ENCODE assay signal across 7 cellular contexts in genomic region chr6:88741939-88742338, GRCh38.
"Had no signal": no experiment of that assay in that cellular context is flagged by ENCODE, and none has a peak within 500 bp of the region (broad histone marks: within the 10 kb centered on the region; RNA-seq: fewer than 3 reads in every experiment).

No MANE protein-coding gene starts in this region.

- H3K36me3 ChIP-seq: HAP-1 had no signal

- H3K4me2 ChIP-seq: GM23338 had no signal

- H3K27ac ChIP-seq: HL-60 had no signal

- H2AFZ ChIP-seq: GM23338 had no signal

- DNase-seq: H7, HFFc6, KG1 had no signal

- H3K4me3 ChIP-seq: GM23338, HAP-1 had no signal

- H3K4me1 ChIP-seq: HAP-1 had no signal

- ATAC-seq: GM23338, HCT116 had no signal

- H3K9me3 ChIP-seq: HAP-1 had no signal
